In genomic region chr5:76404694-76405306, GRCh38 we compare ENCODE assay signal across 8 cellular contexts. TPM values are rescaled to one million over a fixed set of nuclear protein-coding genes. Genes with fewer than 3 reads are reported as not detected.
DNase-seq lines count a peak whose midpoint lies in the region; ATAC-seq and TF ChIP-seq lines count a peak whose summit lies in the region.

No MANE protein-coding gene starts in this region.

- H3K4me1 ChIP-seq in psoas muscle, result no peaks in the 10 kb centered on the region

- H3K36me3 ChIP-seq in psoas muscle (ENCODE audit: insufficient read depth in 1 of 2, low read depth in 1 of 2) (no peaks in the 10 kb centered on the region), MG63 (no peaks in the 10 kb centered on the region)

- H3K27ac Mint-ChIP-seq in activated naive CD8-positive, alpha-beta T cell, result peak overlapping the region; percentile 94

- H3K27ac ChIP-seq in psoas muscle, result no peak overlapping the region

- peaks cover 3% of the 10 kb centered on the region for H3K36me3 Mint-ChIP-seq in activated naive CD8-positive, alpha-beta T cell

- H3K4me3 ChIP-seq in psoas muscle, result peak overlapping the region; percentile 69
- no peak overlapping the region for H3K4me3 ChIP-seq in MG63

- ATAC-seq in GM18511 (IDR thresholded peaks at IDR 0.05; ENCODE audit: unreplicated experiment) (peak; percentile 32), HG03135 (IDR thresholded peaks at IDR 0.05; ENCODE audit: unreplicated experiment) (peak; percentile 14), psoas muscle (no peak), esophagus mucosa (no peak), GM21447 (IDR thresholded peaks at IDR 0.05; ENCODE audit: unreplicated experiment) (no peak)

- peak overlapping the region; percentile 97 for H3K4me3 Mint-ChIP-seq in activated naive CD8-positive, alpha-beta T cell

- H3K9me3 ChIP-seq in psoas muscle, result no peaks in the 10 kb centered on the region
- no peaks in the 10 kb centered on the region for H3K9me3 ChIP-seq in MG63

- H3K4me1 Mint-ChIP-seq in activated naive CD8-positive, alpha-beta T cell (ENCODE audit: low read depth), result peaks cover 64% of the 10 kb centered on the region

- H3K9me3 Mint-ChIP-seq in activated naive CD8-positive, alpha-beta T cell (ENCODE audit: low read depth), result no peaks in the 10 kb centered on the region

- 51 to 61% (median 57%) methylated on average over 5 of the region's 5 CpGs for WGBS in psoas muscle, 3 donors

- intact Hi-C loops in psoas muscle (cut with DNase I), result no loop called here

- TF ChIP-seq CTCF in psoas muscle (IDR thresholded peaks at IDR 0.05), result no peak

- no peaks in the 10 kb centered on the region for H3K27me3 Mint-ChIP-seq in activated naive CD8-positive, alpha-beta T cell

- no peak for DNase-seq in psoas muscle
- DNase-seq in COR-L47 (lab: John Stamatoyannopoulos, UW), result no peak
- DNase-seq in MG63, result no peak

- H3K27me3 ChIP-seq in psoas muscle (ENCODE audit: insufficient read depth in 3 of 3, low read length in 2 of 3) (peaks cover 0 to 33% (median 2%) of the 10 kb centered on the region in 3 donors), MG63 (peaks cover 10% of the 10 kb centered on the region)

RNA-seq across cellular contexts. Expression of gene IQGAP2, which starts 1.7 kb away (rescaled TPM):
- total RNA-seq in psoas muscle (1 to 10 TPM; 1.2 to 4.3 (median 1.8) TPM), esophagus mucosa (4.2 TPM)
- 1 to 10 TPM in 1 of 3 donors, under 1 TPM in 2; 0.52 to 1.4 (median 0.56) TPM for polyA plus RNA-seq in psoas muscle
- 4.1 and 12.3 TPM in 2 replicates for total RNA-seq in MG63 (2014; rRNA removed; shearing (Covaris generic); ENCODE audit: low replicate concordance)

Comparison
In these comparisons a context has a peak if more than half of its experiments do, and no peak if none do; other contexts are left out.
1. ATAC-seq: peak in GM18511 (single experiment) and HG03135 (single experiment); none in psoas muscle (0 of 4), esophagus mucosa (single experiment) and GM21447 (single experiment).